10 cellular contexts compared by ENCODE assay signal in genomic region chr18:57970356-57971095, GRCh38.
A peak's percentile ranks its signal among the peaks of the same experiment; 100 is the strongest.
DNase-seq lines count a peak whose midpoint lies in the region; ATAC-seq, FAIRE-seq and TF ChIP-seq lines count a peak whose summit lies in the region.
"Had no signal": no experiment of that assay in that cellular context is flagged by ENCODE, and none has a peak within 500 bp of the region (broad histone marks: within the 10 kb centered on the region; RNA-seq: fewer than 3 reads in every experiment).

No MANE protein-coding gene starts in this region.

- H3K36me3 ChIP-seq in cardiac muscle cell = no peaks in the 10 kb centered on the region

- FAIRE-seq in urothelium cell line (lab: Jason Lieb, UNC) = no peak

- H3K9me3 ChIP-seq in cardiac muscle cell (ENCODE audit: low read depth) = no peaks in the 10 kb centered on the region

- DNase-seq in cardiac muscle cell (ENCODE audit: low read depth in 1 of 2, low spot score in 1 of 2) = no peak
- DNase-seq in left cardiac atrium = no peak
- DNase-seq in OCI-M1 (lab: John Stamatoyannopoulos, UW) = peak; percentile 35
- DNase-seq in fibroblast of the aortic adventitia (ENCODE audit: low read depth) = no peak
- DNase-seq in urothelium cell line (ENCODE audit: low spot score) = peak; percentile 16
- DNase-seq in NCI-H510A (lab: John Stamatoyannopoulos, UW) = no peak
- no peak for DNase-seq in activated gamma-delta T cell (lab: John Stamatoyannopoulos, UW)
- no peak for DNase-seq in islet precursor cell
- DNase-seq: activated T-cell treated with anti-CD3 and anti-CD28 coated beads for 4 hours; CD8-positive, alpha-beta T cell had no signal

- intact Hi-C loops in left cardiac atrium (cut with DNase I) = no loop called here

- H3K4me3 ChIP-seq in cardiac muscle cell (no peak overlapping the region), fibroblast of the aortic adventitia (ENCODE audit: low read depth, low read length) (no peak overlapping the region)

- H3K4me1 ChIP-seq in cardiac muscle cell (ENCODE audit: low read depth) = no peaks in the 10 kb centered on the region

- peaks cover 4% of the 10 kb centered on the region for H3K27me3 ChIP-seq in cardiac muscle cell

- no peak for ATAC-seq in left cardiac atrium
- ATAC-seq: CD8-positive, alpha-beta T cell had no signal

- TF ChIP-seq CTCF in cardiac muscle cell (IDR thresholded peaks at IDR 0.05; ENCODE audit: low read depth, low read length) (peak; percentile 28), fibroblast of the aortic adventitia (IDR thresholded peaks at IDR 0.05; ENCODE audit: insufficient read depth, low read length) (peak; percentile 33)

- H3K27ac ChIP-seq in cardiac muscle cell = no peak overlapping the region

Comparison
In these comparisons a context has a peak if more than half of its experiments do, and no peak if none do; other contexts are left out.
1. DNase-seq: peak in OCI-M1 (single experiment) and urothelium cell line (single experiment); none in cardiac muscle cell (0 of 2), left cardiac atrium (single experiment), fibroblast of the aortic adventitia (single experiment), NCI-H510A (single experiment), activated gamma-delta T cell (single experiment) and islet precursor cell (single experiment).